21 cellular contexts compared by ENCODE assay signal in genomic region chr3:20510396-20510795, GRCh38.
DNase-seq lines count a peak whose midpoint lies in the region; ATAC-seq, FAIRE-seq and TF ChIP-seq lines count a peak whose summit lies in the region.
"Had no signal": no experiment of that assay in that cellular context is flagged by ENCODE, and none has a peak within 500 bp of the region (broad histone marks: within the 10 kb centered on the region; RNA-seq: fewer than 3 reads in every experiment).

No MANE protein-coding gene starts in this region.

- H3K4me3 ChIP-seq in HepG2 (replicated peaks in 1 of 3; ENCODE audit: insufficient read depth in 1 of 3, low read depth in 2 of 3, low read length in 3 of 3) (no peak overlapping the region), right lobe of liver (no peak overlapping the region)
- H3K4me3 ChIP-seq: A549; BLaER1 treated with 17β-estradiol and CSF1 and Interleukin-3, amounts not matched to agents 10 nM and 100 nM had no signal

- CTCF ChIA-PET in HepG2 (lab: Yijun Ruan, JAX; ENCODE audit: low intra/inter-chr PET ratio, low total read pairs): no interaction called here

- in situ Hi-C loops in HepG2 (cut with HindIII; ENCODE audit: extremely low pct_ligation_motif_present, low pct_unique_long_range_greater_than_20kb): no loop called here

- POLR2A ChIA-PET in HepG2 (lab: Yijun Ruan, JAX): no interaction called here
- POLR2A ChIA-PET in naive thymus-derived CD8-positive, alpha-beta T cell (lab: Charles Lee): no interaction called here

- H3K79me2 ChIP-seq in HepG2 (ENCODE audit: insufficient read depth, low read length): no peaks in the 10 kb centered on the region

- H3K4me1 Mint-ChIP-seq in naive thymus-derived CD8-positive, alpha-beta T cell: no peaks in the 10 kb centered on the region
- H3K4me1 Mint-ChIP-seq: B cell had no signal

- H3K27me3 ChIP-seq in HepG2 (ENCODE audit: control insufficient read depth in 1 of 2, insufficient read depth in 2 of 2, low read length in 2 of 2) (no peaks in the 10 kb centered on the region), right lobe of liver (no peaks in the 10 kb centered on the region)
- H3K27me3 ChIP-seq: BLaER1 treated with 17β-estradiol and CSF1 and Interleukin-3, amounts not matched to agents 10 nM and 100 nM had no signal

- H3K27ac Mint-ChIP-seq in naive thymus-derived CD8-positive, alpha-beta T cell: no peak overlapping the region
- H3K27ac Mint-ChIP-seq: B cell; CD4-positive, alpha-beta T cell; CD8-positive, alpha-beta T cell had no signal

- 3% methylated on average over 4 of the region's 4 CpGs for WGBS in HepG2 (ENCODE audit: low lambda C conversion rate)
- 29% methylated on average over 4 of the region's 4 CpGs for WGBS in right lobe of liver (ENCODE audit: insufficient coverage, low coverage, low lambda C conversion rate, missing lambda C conversion rate)

- FAIRE-seq in HepG2 (lab: Jason Lieb, UNC): no peak
- FAIRE-seq: A549, G401.6, GM12891, GM19239 had no signal

- peaks cover 11 to 65% (median 33%) of the 10 kb centered on the region in 9 donors for H3K9me3 Mint-ChIP-seq in naive thymus-derived CD8-positive, alpha-beta T cell

- H3K4me2 ChIP-seq in HepG2 (ENCODE audit: low read depth, low read length): no peak overlapping the region
- H3K4me2 ChIP-seq: A549; BLaER1 treated with 17β-estradiol and CSF1 and Interleukin-3, amounts not matched to agents 10 nM and 100 nM had no signal

- no peaks in the 10 kb centered on the region for H3K27me3 Mint-ChIP-seq in naive thymus-derived CD8-positive, alpha-beta T cell
- H3K27me3 Mint-ChIP-seq: B cell; CD4-positive, alpha-beta T cell had no signal

- TF ChIP-seq EP300 in HepG2 (IDR thresholded peaks at IDR 0.05; ENCODE audit: low read depth in 2 of 2, low read length in 2 of 2) (no peak), HepG2 (CRISPR knock-in tag; IDR thresholded peaks at IDR 0.05; ENCODE audit: borderline replicate concordance) (no peak)

- H3K9me3 ChIP-seq in HepG2 (ENCODE audit: low read length) (peaks cover 28% of the 10 kb centered on the region; the same call in 1 of the 2 replicates), right lobe of liver (no peaks in the 10 kb centered on the region)
- H3K9me3 ChIP-seq: A549 had no signal

- H3K36me3 Mint-ChIP-seq in naive thymus-derived CD8-positive, alpha-beta T cell: peaks cover 0 to 17% (median 3%) of the 10 kb centered on the region in 3 donors
- H3K36me3 Mint-ChIP-seq: CD8-positive, alpha-beta T cell had no signal

- ATAC-seq in left lobe of liver (peak; percentile 66), HepG2 (no peak), right lobe of liver (peak in 3 of 4 donors; percentile 33 to 72 (median 56))
- no peak for ATAC-seq in naive thymus-derived CD8-positive, alpha-beta T cell
- ATAC-seq: A549; CD8-positive, alpha-beta T cell had no signal

- no peaks in the 10 kb centered on the region for H4K20me1 ChIP-seq in HepG2 (ENCODE audit: insufficient read depth, low read length)
- H4K20me1 ChIP-seq: BLaER1 treated with 17β-estradiol and CSF1 and Interleukin-3, amounts not matched to agents 10 nM and 100 nM had no signal

- intact Hi-C loops in HepG2 (cut with micrococcal nuclease; ENCODE audit: unreplicated experiment) (loop anchor here (2.0 to 10.0 kb wide), 3 partner anchors 154 to 1382 kb away; no protein-coding TSS in a partner anchor), right lobe of liver (cut with DNase I) (no loop called here)

- H3K36me3 ChIP-seq in HepG2 (replicated peaks in 1 of 2; ENCODE audit: control insufficient read depth in 1 of 2, insufficient read depth in 2 of 2, low read length in 2 of 2) (no peaks in the 10 kb centered on the region), right lobe of liver (no peaks in the 10 kb centered on the region)
- H3K36me3 ChIP-seq: BLaER1 treated with 17β-estradiol and CSF1 and Interleukin-3, amounts not matched to agents 10 nM and 100 nM had no signal

- H3K27ac ChIP-seq in HepG2 (ENCODE audit: extremely low read length, insufficient read depth, low read length) (no peak overlapping the region), right lobe of liver (no peak overlapping the region)
- H3K27ac ChIP-seq: 22Rv1; A549; BLaER1 treated with 17β-estradiol and CSF1 and Interleukin-3, amounts not matched to agents 10 nM and 100 nM; C4-2B had no signal

- no peak overlapping the region for H3K4me3 Mint-ChIP-seq in naive thymus-derived CD8-positive, alpha-beta T cell
- H3K4me3 Mint-ChIP-seq: B cell; CD4-positive, alpha-beta T cell; CD8-positive, alpha-beta T cell had no signal

- BruUV-seq in HepG2 (replicated peaks; lab: Mats Ljungman, UMichigan): no TSS peak

- H3K4me1 ChIP-seq in HepG2 (ENCODE audit: insufficient read depth, low read length) (no peaks in the 10 kb centered on the region), right lobe of liver (peaks cover 0 to 12% (median under 1%) of the 10 kb centered on the region in 4 donors)
- H3K4me1 ChIP-seq: A549; BLaER1 treated with 17β-estradiol and CSF1 and Interleukin-3, amounts not matched to agents 10 nM and 100 nM had no signal

- TF ChIP-seq POLR2A in HepG2 (IDR thresholded peaks at IDR 0.05; ENCODE audit: insufficient read depth in 1 of 2, low read depth in 2 of 2, low read length in 2 of 2): no peak
- no peak for TF ChIP-seq POLR2A in right lobe of liver (IDR thresholded peaks at IDR 0.05)

- DNase-seq in left lobe of liver (ENCODE audit: low spot score) (no peak), HepG2 (ENCODE audit: low spot score) (peak; percentile 5), right lobe of liver (no peak), COLO668 (lab: John Stamatoyannopoulos, UW; ENCODE audit: unreplicated experiment) (no peak)
- no peak for DNase-seq in naive thymus-derived CD8-positive, alpha-beta T cell
- DNase-seq: AML-193; CD4-positive, alpha-beta T cell; CD8-positive, alpha-beta T cell; COR-L47; DMS 273 treated with DMSO at 0.1 percent for 48 hours; DMS153; DMS79 treated with DMSO at 0.1 percent for 48 hours; GF-D8 had no signal

- no peak overlapping the region for H3K9ac ChIP-seq in HepG2 (ENCODE audit: insufficient read depth, low read depth, low read length)
- H3K9ac ChIP-seq: BLaER1 treated with 17β-estradiol and CSF1 and Interleukin-3, amounts not matched to agents 10 nM and 100 nM had no signal

- TF ChIP-seq RAD21 in HepG2 (CRISPR knock-in tag; IDR thresholded peaks at IDR 0.05): no peak

- no peak overlapping the region for H2AFZ ChIP-seq in HepG2 (ENCODE audit: low read length)

- no peak for TF ChIP-seq CTCF in HepG2 (CRISPR knock-in tag; IDR thresholded peaks at IDR 0.05)
- no peak for TF ChIP-seq CTCF in right lobe of liver (IDR thresholded peaks at IDR 0.05)

TF ChIP-seq in HepG2, 621 proteins besides CTCF, POLR2A, EP300 and RAD21:
- TF ChIP-seq ZSCAN12 (CRISPR knock-in tag; IDR thresholded peaks at IDR 0.05) (no peak), CEBPB (IDR thresholded peaks at IDR 0.05; ENCODE audit: borderline replicate concordance, low read depth, low read length) (peak; percentile 43; the same call in 1 of the 2 replicates), AHDC1 (CRISPR knock-in tag; IDR thresholded peaks at IDR 0.05; ENCODE audit: borderline replicate concordance) (no peak), KDM5B (CRISPR knock-in tag; IDR thresholded peaks at IDR 0.05; ENCODE audit: borderline replicate concordance) (no peak), ZNF576 (CRISPR knock-in tag; IDR thresholded peaks at IDR 0.05) (no peak)
TF ChIP-seq in HepG2: peak in this region for 1.

Comparison
In these comparisons a context has a peak if more than half of its experiments do, and no peak if none do; other contexts are left out.
1. ATAC-seq: peak in left lobe of liver (single experiment) and right lobe of liver (3 of 4); none in HepG2 (single experiment) and naive thymus-derived CD8-positive, alpha-beta T cell (0 of 2).